ENCODE assay signal across 8 cellular contexts in the genomic region with DNA sequence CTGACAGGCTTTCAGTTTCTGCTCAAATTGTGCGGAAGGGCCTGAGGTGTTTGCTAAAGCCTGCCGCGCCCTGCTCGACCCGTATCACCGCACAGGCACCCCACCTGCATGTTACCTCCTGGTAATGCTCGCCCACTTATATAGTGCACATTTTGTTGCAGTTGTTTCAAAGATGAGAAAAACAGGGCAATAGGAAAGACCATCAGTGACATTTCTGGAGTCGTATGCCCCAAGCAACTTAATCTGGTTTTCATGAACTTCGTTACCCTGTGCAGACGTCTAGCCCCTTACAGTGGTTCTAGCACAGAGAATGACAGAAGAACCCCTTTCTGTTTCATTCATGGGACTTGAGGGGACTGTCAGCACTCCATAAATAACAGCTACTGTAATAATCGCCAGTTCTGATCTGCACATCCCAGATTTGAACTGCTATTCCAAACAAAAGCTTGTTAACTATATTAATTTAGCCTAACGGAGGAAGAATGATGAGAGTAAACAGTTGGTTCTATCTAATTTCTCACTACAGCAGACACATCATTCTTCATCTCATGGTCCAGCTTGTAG. TPM values are rescaled to one million over a fixed set of nuclear protein-coding genes. Genes with fewer than 3 reads are reported as not detected.
DNase-seq lines count a peak whose midpoint lies in the region; ATAC-seq and TF ChIP-seq lines count a peak whose summit lies in the region.

No MANE protein-coding gene starts in this region.

- TF ChIP-seq CTCF in gastroesophageal sphincter (IDR thresholded peaks at IDR 0.05): no peak

- peaks cover 32% of the 10 kb centered on the region for H3K4me1 ChIP-seq in SJSA1 (replicated peaks)
- peaks cover 0 to 39% (median 8%) of the 10 kb centered on the region in 3 donors for H3K4me1 ChIP-seq in gastroesophageal sphincter
- peaks cover 8 to 14% (median 9%) of the 10 kb centered on the region in 3 donors for H3K4me1 ChIP-seq in skeletal muscle tissue (ENCODE audit: control insufficient read depth in 3 of 3, insufficient read depth in 3 of 3, low read length in 3 of 3)

- H3K9ac ChIP-seq in skeletal muscle tissue (ENCODE audit: low read depth in 1 of 3, low read length in 3 of 3): peak overlapping the region; percentile 89 to 91 (median 90)

- 14 to 34% methylated on average over 4 to 11 of the region's 12 CpGs for WGBS in gastroesophageal sphincter (ENCODE audit: low coverage in 1 of 2), 2 donors

- H3K4me3 ChIP-seq in SJSA1 (peak overlapping the region; percentile 76), gastroesophageal sphincter (peak overlapping the region; percentile 81 to 88), skeletal muscle tissue (ENCODE audit: low read length in 3 of 3) (peak overlapping the region; percentile 78 to 84 (median 84))

- H3K36me3 ChIP-seq in SJSA1: peaks cover 28% of the 10 kb centered on the region
- peaks cover 0 to 23% of the 10 kb centered on the region in 2 donors for H3K36me3 ChIP-seq in gastroesophageal sphincter
- H3K36me3 ChIP-seq in skeletal muscle tissue (ENCODE audit: control insufficient read depth in 3 of 3, insufficient read depth in 3 of 3, low read length in 3 of 3): peaks cover 13 to 19% (median 17%) of the 10 kb centered on the region in 3 donors

- no peaks in the 10 kb centered on the region for H3K9me3 ChIP-seq in SJSA1 (replicated peaks)
- no peaks in the 10 kb centered on the region for H3K9me3 ChIP-seq in gastroesophageal sphincter
- no peaks in the 10 kb centered on the region for H3K9me3 ChIP-seq in skeletal muscle tissue (ENCODE audit: control insufficient read depth in 3 of 3, low read length in 3 of 3)

- TF ChIP-seq EP300 in gastroesophageal sphincter (IDR thresholded peaks at IDR 0.05): no peak

- TF ChIP-seq POLR2A in gastroesophageal sphincter (IDR thresholded peaks at IDR 0.05): no peak

- peak; percentile 20 for ATAC-seq in HG02840 (IDR thresholded peaks at IDR 0.05; ENCODE audit: low FRiP score, unreplicated experiment)
- ATAC-seq in gastroesophageal sphincter: no peak

- no peaks in the 10 kb centered on the region for H3K27me3 ChIP-seq in SJSA1 (replicated peaks)
- H3K27me3 ChIP-seq in gastroesophageal sphincter: no peaks in the 10 kb centered on the region
- peaks cover 0 to 2% (median 0%) of the 10 kb centered on the region in 3 donors for H3K27me3 ChIP-seq in skeletal muscle tissue (ENCODE audit: control insufficient read depth in 3 of 3, insufficient read depth in 3 of 3, low read length in 3 of 3)

- peak overlapping the region; percentile 97 for H3K27ac ChIP-seq in SJSA1
- peak overlapping the region; percentile 81 to 97 (median 96) for H3K27ac ChIP-seq in gastroesophageal sphincter
- H3K27ac ChIP-seq in skeletal muscle tissue (ENCODE audit: low read depth, low read length): peak overlapping the region; percentile 89

- DNase-seq in NCI-H2227 treated with DMSO at 0.1 percent for 48 hours (lab: John Stamatoyannopoulos, UW) (peak; percentile 8), NCI-H2227 (lab: John Stamatoyannopoulos, UW; ENCODE audit: unreplicated experiment) (no peak), SJSA1 (ENCODE audit: low read depth in 1 of 2, low spot score in 2 of 2) (no peak), LoVo (ENCODE audit: low spot score) (no peak)
- DNase-seq in effector CD4-positive, alpha-beta T cell: no peak

RNA-seq across cellular contexts. Expression of a gene that starts 0.9 kb away (rescaled TPM):
- 99.4 and 99.7 TPM in 2 replicates for total RNA-seq in SJSA1 (2014; rRNA removed; shearing (Covaris generic))
- total RNA-seq in gastroesophageal sphincter (10 to 100 TPM; 35.8 to 69.4 (median 60.1) TPM), skeletal muscle tissue (48.5 TPM)
